ENCODE assay signal across 1 cellular context in genomic region chr2:138030459-138030858, GRCh38.
TF ChIP-seq lines count a peak whose summit lies in the region.

No MANE protein-coding gene starts in this region.

TF ChIP-seq in GM12878, 131 proteins besides CTCF, POLR2A, EP300 and RAD21 (continued from another document):
- TF ChIP-seq, protein P1, sequence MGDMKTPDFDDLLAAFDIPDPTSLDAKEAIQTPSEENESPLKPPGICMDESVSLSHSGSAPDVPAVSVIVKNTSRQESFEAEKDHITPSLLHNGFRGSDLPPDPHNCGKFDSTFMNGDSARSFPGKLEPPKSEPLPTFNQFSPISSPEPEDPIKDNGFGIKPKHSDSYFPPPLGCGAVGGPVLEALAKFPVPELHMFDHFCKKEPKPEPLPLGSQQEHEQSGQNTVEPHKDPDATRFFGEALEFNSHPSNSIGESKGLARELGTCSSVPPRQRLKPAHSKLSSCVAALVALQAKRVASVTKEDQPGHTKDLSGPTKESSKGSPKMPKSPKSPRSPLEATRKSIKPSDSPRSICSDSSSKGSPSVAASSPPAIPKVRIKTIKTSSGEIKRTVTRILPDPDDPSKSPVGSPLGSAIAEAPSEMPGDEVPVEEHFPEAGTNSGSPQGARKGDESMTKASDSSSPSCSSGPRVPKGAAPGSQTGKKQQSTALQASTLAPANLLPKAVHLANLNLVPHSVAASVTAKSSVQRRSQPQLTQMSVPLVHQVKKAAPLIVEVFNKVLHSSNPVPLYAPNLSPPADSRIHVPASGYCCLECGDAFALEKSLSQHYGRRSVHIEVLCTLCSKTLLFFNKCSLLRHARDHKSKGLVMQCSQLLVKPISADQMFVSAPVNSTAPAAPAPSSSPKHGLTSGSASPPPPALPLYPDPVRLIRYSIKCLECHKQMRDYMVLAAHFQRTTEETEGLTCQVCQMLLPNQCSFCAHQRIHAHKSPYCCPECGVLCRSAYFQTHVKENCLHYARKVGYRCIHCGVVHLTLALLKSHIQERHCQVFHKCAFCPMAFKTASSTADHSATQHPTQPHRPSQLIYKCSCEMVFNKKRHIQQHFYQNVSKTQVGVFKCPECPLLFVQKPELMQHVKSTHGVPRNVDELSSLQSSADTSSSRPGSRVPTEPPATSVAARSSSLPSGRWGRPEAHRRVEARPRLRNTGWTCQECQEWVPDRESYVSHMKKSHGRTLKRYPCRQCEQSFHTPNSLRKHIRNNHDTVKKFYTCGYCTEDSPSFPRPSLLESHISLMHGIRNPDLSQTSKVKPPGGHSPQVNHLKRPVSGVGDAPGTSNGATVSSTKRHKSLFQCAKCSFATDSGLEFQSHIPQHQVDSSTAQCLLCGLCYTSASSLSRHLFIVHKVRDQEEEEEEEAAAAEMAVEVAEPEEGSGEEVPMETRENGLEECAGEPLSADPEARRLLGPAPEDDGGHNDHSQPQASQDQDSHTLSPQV (IDR thresholded peaks at IDR 0.05), result no peak
- TF ChIP-seq RFX5 (IDR thresholded peaks at IDR 0.05; ENCODE audit: low read depth, low read length) (no peak), SIX5 (IDR thresholded peaks at IDR 0.05; ENCODE audit: low read depth, low read length, severe bottlenecking) (no peak), IKZF2 (IDR thresholded peaks at IDR 0.05) (peak; percentile 87 to 88), TCF12 (IDR thresholded peaks at IDR 0.05; ENCODE audit: low read depth, low read length) (no peak), MTA3 (IDR thresholded peaks at IDR 0.05; ENCODE audit: borderline replicate concordance, low read length) (no peak), BMI1 (IDR thresholded peaks at IDR 0.05; ENCODE audit: borderline replicate concordance) (no peak), PKNOX1 (IDR thresholded peaks at IDR 0.05) (no peak), BCL3 (IDR thresholded peaks at IDR 0.05; ENCODE audit: borderline replicate concordance, insufficient read depth, low read depth, low read length, poor library complexity, severe bottlenecking) (no peak), ZBED1 (IDR thresholded peaks at IDR 0.05; ENCODE audit: borderline replicate concordance) (no peak), JUNB (IDR thresholded peaks at IDR 0.05) (peak; percentile 66), MTA2 (IDR thresholded peaks at IDR 0.05; ENCODE audit: low read depth) (peak; percentile 72; the same call in 1 of the 2 replicates), HDGF (IDR thresholded peaks at IDR 0.05) (no peak), POLR2AphosphoS5 (IDR thresholded peaks at IDR 0.05; ENCODE audit: low read length) (no peak), NBN (IDR thresholded peaks at IDR 0.05) (no peak), IKZF1 (conservative IDR thresholded peaks at IDR 0.05) (peak; percentile 65), ETV6 (conservative IDR thresholded peaks at IDR 0.05 in 1 of 2, IDR thresholded peaks at IDR 0.05 in 1 of 2; ENCODE audit: borderline replicate concordance in 1 of 2, low read depth in 1 of 2) (peak in 1 of 2 experiments; percentile 66; a peak in 1 of 4 replicates), E4F1 (IDR thresholded peaks at IDR 0.05; ENCODE audit: borderline replicate concordance, partially characterized antibody) (no peak), ZNF217 (IDR thresholded peaks at IDR 0.05) (no peak), EED (IDR thresholded peaks at IDR 0.05; ENCODE audit: low read depth) (peak; percentile 64), LARP7 (IDR thresholded peaks at IDR 0.05) (no peak), ATF7 (IDR thresholded peaks at IDR 0.05; ENCODE audit: low read depth) (0 out of 2 replicates have a peak, but pooled peaks have one; percentile 21), NR2C1 (IDR thresholded peaks at IDR 0.05) (no peak), MEF2A (IDR thresholded peaks at IDR 0.05; ENCODE audit: insufficient read depth, low read depth, low read length) (no peak), NFIC (IDR thresholded peaks at IDR 0.05; ENCODE audit: low read depth, low read length) (peak; percentile 47; the same call in 1 of the 2 replicates), SRF (IDR thresholded peaks at IDR 0.05; ENCODE audit: low read depth in 2 of 2, low read length in 2 of 2) (no peak), EGR1 (IDR thresholded peaks at IDR 0.05; ENCODE audit: borderline replicate concordance in 1 of 2, low read depth in 2 of 2, low read length in 2 of 2) (no peak), CREM (IDR thresholded peaks at IDR 0.05; ENCODE audit: low read depth) (peak; percentile 26; the same call in 1 of the 2 replicates), NR2C2 (IDR thresholded peaks at IDR 0.05; ENCODE audit: borderline replicate concordance, control insufficient read depth, insufficient read length, low read depth) (no peak), IRF4 (IDR thresholded peaks at IDR 0.05; ENCODE audit: low read depth, low read length) (0 out of 2 replicates have a peak, but pooled peaks have one; percentile 29), CHD4 (IDR thresholded peaks at IDR 0.05) (no peak), YY1 (IDR thresholded peaks at IDR 0.05; ENCODE audit: low read depth, low read length) (no peak), SMAD5 (IDR thresholded peaks at IDR 0.05; ENCODE audit: low read depth) (no peak)
- TF ChIP-seq, protein P2, sequence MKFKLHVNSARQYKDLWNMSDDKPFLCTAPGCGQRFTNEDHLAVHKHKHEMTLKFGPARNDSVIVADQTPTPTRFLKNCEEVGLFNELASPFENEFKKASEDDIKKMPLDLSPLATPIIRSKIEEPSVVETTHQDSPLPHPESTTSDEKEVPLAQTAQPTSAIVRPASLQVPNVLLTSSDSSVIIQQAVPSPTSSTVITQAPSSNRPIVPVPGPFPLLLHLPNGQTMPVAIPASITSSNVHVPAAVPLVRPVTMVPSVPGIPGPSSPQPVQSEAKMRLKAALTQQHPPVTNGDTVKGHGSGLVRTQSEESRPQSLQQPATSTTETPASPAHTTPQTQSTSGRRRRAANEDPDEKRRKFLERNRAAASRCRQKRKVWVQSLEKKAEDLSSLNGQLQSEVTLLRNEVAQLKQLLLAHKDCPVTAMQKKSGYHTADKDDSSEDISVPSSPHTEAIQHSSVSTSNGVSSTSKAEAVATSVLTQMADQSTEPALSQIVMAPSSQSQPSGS (IDR thresholded peaks at IDR 0.05; ENCODE audit: low read length), result peak; percentile 35; the same call in 1 of the 2 replicates
- TF ChIP-seq, protein P3, sequence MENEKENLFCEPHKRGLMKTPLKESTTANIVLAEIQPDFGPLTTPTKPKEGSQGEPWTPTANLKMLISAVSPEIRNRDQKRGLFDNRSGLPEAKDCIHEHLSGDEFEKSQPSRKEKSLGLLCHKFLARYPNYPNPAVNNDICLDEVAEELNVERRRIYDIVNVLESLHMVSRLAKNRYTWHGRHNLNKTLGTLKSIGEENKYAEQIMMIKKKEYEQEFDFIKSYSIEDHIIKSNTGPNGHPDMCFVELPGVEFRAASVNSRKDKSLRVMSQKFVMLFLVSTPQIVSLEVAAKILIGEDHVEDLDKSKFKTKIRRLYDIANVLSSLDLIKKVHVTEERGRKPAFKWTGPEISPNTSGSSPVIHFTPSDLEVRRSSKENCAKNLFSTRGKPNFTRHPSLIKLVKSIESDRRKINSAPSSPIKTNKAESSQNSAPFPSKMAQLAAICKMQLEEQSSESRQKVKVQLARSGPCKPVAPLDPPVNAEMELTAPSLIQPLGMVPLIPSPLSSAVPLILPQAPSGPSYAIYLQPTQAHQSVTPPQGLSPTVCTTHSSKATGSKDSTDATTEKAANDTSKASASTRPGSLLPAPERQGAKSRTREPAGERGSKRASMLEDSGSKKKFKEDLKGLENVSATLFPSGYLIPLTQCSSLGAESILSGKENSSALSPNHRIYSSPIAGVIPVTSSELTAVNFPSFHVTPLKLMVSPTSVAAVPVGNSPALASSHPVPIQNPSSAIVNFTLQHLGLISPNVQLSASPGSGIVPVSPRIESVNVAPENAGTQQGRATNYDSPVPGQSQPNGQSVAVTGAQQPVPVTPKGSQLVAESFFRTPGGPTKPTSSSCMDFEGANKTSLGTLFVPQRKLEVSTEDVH (IDR thresholded peaks at IDR 0.05; ENCODE audit: low read depth, partially characterized antibody), result no peak
- TF ChIP-seq, protein P4, sequence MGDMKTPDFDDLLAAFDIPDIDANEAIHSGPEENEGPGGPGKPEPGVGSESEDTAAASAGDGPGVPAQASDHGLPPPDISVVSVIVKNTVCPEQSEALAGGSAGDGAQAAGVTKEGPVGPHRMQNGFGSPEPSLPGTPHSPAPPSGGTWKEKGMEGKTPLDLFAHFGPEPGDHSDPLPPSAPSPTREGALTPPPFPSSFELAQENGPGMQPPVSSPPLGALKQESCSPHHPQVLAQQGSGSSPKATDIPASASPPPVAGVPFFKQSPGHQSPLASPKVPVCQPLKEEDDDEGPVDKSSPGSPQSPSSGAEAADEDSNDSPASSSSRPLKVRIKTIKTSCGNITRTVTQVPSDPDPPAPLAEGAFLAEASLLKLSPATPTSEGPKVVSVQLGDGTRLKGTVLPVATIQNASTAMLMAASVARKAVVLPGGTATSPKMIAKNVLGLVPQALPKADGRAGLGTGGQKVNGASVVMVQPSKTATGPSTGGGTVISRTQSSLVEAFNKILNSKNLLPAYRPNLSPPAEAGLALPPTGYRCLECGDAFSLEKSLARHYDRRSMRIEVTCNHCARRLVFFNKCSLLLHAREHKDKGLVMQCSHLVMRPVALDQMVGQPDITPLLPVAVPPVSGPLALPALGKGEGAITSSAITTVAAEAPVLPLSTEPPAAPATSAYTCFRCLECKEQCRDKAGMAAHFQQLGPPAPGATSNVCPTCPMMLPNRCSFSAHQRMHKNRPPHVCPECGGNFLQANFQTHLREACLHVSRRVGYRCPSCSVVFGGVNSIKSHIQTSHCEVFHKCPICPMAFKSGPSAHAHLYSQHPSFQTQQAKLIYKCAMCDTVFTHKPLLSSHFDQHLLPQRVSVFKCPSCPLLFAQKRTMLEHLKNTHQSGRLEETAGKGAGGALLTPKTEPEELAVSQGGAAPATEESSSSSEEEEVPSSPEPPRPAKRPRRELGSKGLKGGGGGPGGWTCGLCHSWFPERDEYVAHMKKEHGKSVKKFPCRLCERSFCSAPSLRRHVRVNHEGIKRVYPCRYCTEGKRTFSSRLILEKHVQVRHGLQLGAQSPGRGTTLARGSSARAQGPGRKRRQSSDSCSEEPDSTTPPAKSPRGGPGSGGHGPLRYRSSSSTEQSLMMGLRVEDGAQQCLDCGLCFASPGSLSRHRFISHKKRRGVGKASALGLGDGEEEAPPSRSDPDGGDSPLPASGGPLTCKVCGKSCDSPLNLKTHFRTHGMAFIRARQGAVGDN (IDR thresholded peaks at IDR 0.05), result no peak
